ENCODE assay signal across 5 cellular contexts in genomic region chr10:86853582-86853981, GRCh38.
A peak's percentile ranks its signal among the peaks of the same experiment; 100 is the strongest.
DNase-seq lines count a peak whose midpoint lies in the region; ATAC-seq and TF ChIP-seq lines count a peak whose summit lies in the region.
"Not testable (repeated sequence)": the region's sequence is repeated elsewhere in the genome, so short reads cannot be mapped to it uniquely, and the experiment has no call there.

No MANE protein-coding gene starts in this region.

- H3K18ac ChIP-seq in H9 (ENCODE audit: insufficient read length, low read depth, low read length): not testable (repeated sequence)

- TF ChIP-seq CTCF in H9 (conservative IDR thresholded peaks at IDR 0.05); WTC11 (IDR thresholded peaks at IDR 0.05); endodermal cell (conservative IDR thresholded peaks at IDR 0.05): not testable (repeated sequence)

- not testable (repeated sequence) for H3K9ac ChIP-seq in H9 (ENCODE audit: extremely low read depth, insufficient read length, low read length); HUES6 (ENCODE audit: low read length); endodermal cell (ENCODE audit: extremely low read depth, low read length, poor library complexity, severe bottlenecking)
- peak overlapping the region; percentile 46 for H3K9ac ChIP-seq in iPS-18a (ENCODE audit: low read length)

- not testable (repeated sequence) for H3K4me2 ChIP-seq in H9 (ENCODE audit: insufficient read depth, insufficient read length, low read length)

- H2BK20ac ChIP-seq in H9 (ENCODE audit: low read depth, low read length, poor library complexity, severe bottlenecking): not testable (repeated sequence)

- H3K27ac Mint-ChIP-seq in H9 (peak overlapping the region; percentile 95 to 98 (median 97)), WTC11 (peak overlapping the region; percentile 94), endodermal cell (peak overlapping the region; percentile 9)

- H3K4me3 Mint-ChIP-seq in H9 (peak overlapping the region; percentile 15 to 37), WTC11 (peak overlapping the region; percentile 31)
- not testable (repeated sequence) for H3K4me3 Mint-ChIP-seq in endodermal cell

- H3K23ac ChIP-seq in H9 (ENCODE audit: insufficient read length, low read depth, low read length): not testable (repeated sequence)

- not testable (repeated sequence) for H3K27me3 Mint-ChIP-seq in H9 (ENCODE audit: low read depth); WTC11 (ENCODE audit: low read depth); endodermal cell (ENCODE audit: insufficient read depth)

- H2BK15ac ChIP-seq in H9 (ENCODE audit: low read depth, low read length): not testable (repeated sequence)

- peaks cover 7 to 18% (median 16%) of the 10 kb centered on the region in 3 experiments; a peak in 6 of 7 replicates for H3K36me3 Mint-ChIP-seq in H9 (ENCODE audit: insufficient read depth in 1 of 3, low read depth in 3 of 3)
- peaks cover 23% of the 10 kb centered on the region for H3K36me3 Mint-ChIP-seq in WTC11
- peaks cover 50% of the 10 kb centered on the region for H3K36me3 Mint-ChIP-seq in endodermal cell (ENCODE audit: low read depth)

- not testable (repeated sequence) for H2AFZ ChIP-seq in H9 (ENCODE audit: low read length)

- not testable (repeated sequence) for ATAC-seq in WTC11

- peaks cover 40% of the 10 kb centered on the region for H3K36me3 ChIP-seq in HUES6 (ENCODE audit: control insufficient read depth, insufficient read depth, low read length)
- peaks cover 78% of the 10 kb centered on the region for H3K36me3 ChIP-seq in endodermal cell (ENCODE audit: control insufficient read depth, insufficient read depth, low read length)
- H3K36me3 ChIP-seq in iPS-18a (ENCODE audit: control insufficient read depth, low read depth, low read length): not testable (repeated sequence)

- not testable (repeated sequence) for H3K14ac ChIP-seq in H9 (ENCODE audit: insufficient read depth, low read length)

- not testable (repeated sequence) for H3K4ac ChIP-seq in H9 (ENCODE audit: low read depth, low read length)

- H4K20me1 ChIP-seq in H9 (ENCODE audit: control insufficient read depth, insufficient read depth, insufficient read length): not testable (repeated sequence)

- H3K27ac ChIP-seq in H9 (ENCODE audit: insufficient read length, low read depth, low read length): peak overlapping the region; percentile 63
- peak overlapping the region; percentile 83 for H3K27ac ChIP-seq in HUES6 (ENCODE audit: low read depth, low read length)
- H3K27ac ChIP-seq in endodermal cell (ENCODE audit: low read depth, low read length): not testable (repeated sequence)
- peak overlapping the region; percentile 70 for H3K27ac ChIP-seq in iPS-18a (ENCODE audit: low read length)

- not testable (repeated sequence) for H3K4me3 ChIP-seq in HUES6 (ENCODE audit: low read depth, low read length)
- H3K4me3 ChIP-seq in endodermal cell (ENCODE audit: low read length) (peak overlapping the region; percentile 41), iPS-18a (ENCODE audit: low read length) (peak overlapping the region; percentile 22)

- not testable (repeated sequence) for DNase-seq in H9; WTC11 (ENCODE audit: low spot score); endodermal cell

- not testable (repeated sequence) for H4K8ac ChIP-seq in H9 (replicated peaks; ENCODE audit: insufficient read length, low read depth, low read length)

- H3T11ph ChIP-seq in H9 (ENCODE audit: low read length): not testable (repeated sequence)

- not testable (repeated sequence) for H3K79me1 ChIP-seq in H9 (ENCODE audit: insufficient read depth, low read depth, low read length, poor library complexity, severe bottlenecking)

- H3K27me3 ChIP-seq in H9 (ENCODE audit: insufficient read depth, low read length); HUES6 (ENCODE audit: control insufficient read depth, insufficient read depth, low read length); endodermal cell (ENCODE audit: control insufficient read depth, insufficient read depth, low read length, poor library complexity, severe bottlenecking); iPS-18a (ENCODE audit: control insufficient read depth, insufficient read depth, low read length): not testable (repeated sequence)

- not testable (repeated sequence) for H3K9me3 ChIP-seq in H9 (ENCODE audit: control insufficient read depth, low read depth, low read length); HUES6 (ENCODE audit: control insufficient read depth, insufficient read depth, low read depth, low read length); iPS-18a (ENCODE audit: control insufficient read depth, low read depth, low read length)
- peaks cover 18% of the 10 kb centered on the region for H3K9me3 ChIP-seq in endodermal cell (ENCODE audit: control insufficient read depth, low read length)

- not testable (repeated sequence) for H2AK5ac ChIP-seq in H9 (ENCODE audit: insufficient read length, low read length)

- H4K91ac ChIP-seq in H9 (ENCODE audit: insufficient read length, low read depth, low read length): not testable (repeated sequence)

- H2BK120ac ChIP-seq in H9 (ENCODE audit: low read depth, low read length, poor library complexity, severe bottlenecking): not testable (repeated sequence)

- H3K56ac ChIP-seq in H9 (ENCODE audit: insufficient read length, low read depth, low read length): not testable (repeated sequence)

- CTCF ChIA-PET in WTC11 (lab: Charles Lee): not testable (repeated sequence)

- WGBS in H9 (ENCODE audit: extremely low coverage, insufficient read length, low lambda C conversion rate): no CpG with 5 or more reads among the region's 12 CpGs
- WGBS in endodermal cell (ENCODE audit: insufficient coverage in 1 of 2, insufficient read length in 1 of 2), 2 experiments: 79 to 83% methylated on average over 8 to 12 of the region's 12 CpGs

- H3K9me3 Mint-ChIP-seq in H9, WTC11: not testable (repeated sequence)
- peaks cover 19% of the 10 kb centered on the region for H3K9me3 Mint-ChIP-seq in endodermal cell

- H4K5ac ChIP-seq in H9 (ENCODE audit: insufficient read length, low read depth, low read length): not testable (repeated sequence)

- POLR2A ChIA-PET in WTC11 (lab: Charles Lee): not testable (repeated sequence)

- H3K4me1 Mint-ChIP-seq in H9 (peaks cover 69 to 74% of the 10 kb centered on the region in 2 experiments), WTC11 (peaks cover 79% of the 10 kb centered on the region), endodermal cell (peaks cover 32% of the 10 kb centered on the region)

- not testable (repeated sequence) for H3K79me2 ChIP-seq in H9 (ENCODE audit: insufficient read depth, low read length)

- not testable (repeated sequence) for H2BK5ac ChIP-seq in H9 (ENCODE audit: insufficient read length, low read length)

- not testable (repeated sequence) for H3K23me2 ChIP-seq in H9 (ENCODE audit: insufficient read length, low read depth, low read length, poor library complexity, severe bottlenecking)

- H3K4me1 ChIP-seq in H9 (ENCODE audit: insufficient read depth, low read length) (peaks cover 19% of the 10 kb centered on the region), HUES6 (ENCODE audit: control insufficient read depth, insufficient read depth, low read length) (peaks cover 65% of the 10 kb centered on the region), endodermal cell (ENCODE audit: control insufficient read depth, insufficient read depth, low read length) (peaks cover 16% of the 10 kb centered on the region), iPS-18a (ENCODE audit: control insufficient read depth, low read depth, low read length) (peaks cover 55% of the 10 kb centered on the region)

- not testable (repeated sequence) for H2BK12ac ChIP-seq in H9 (ENCODE audit: insufficient read length, low read depth, low read length)

TF ChIP-seq in WTC11, 78 proteins besides CTCF, POLR2A, EP300 and RAD21:
- TF ChIP-seq USF2 (CRISPR knock-in tag; IDR thresholded peaks at IDR 0.05) (peak; percentile 82), USF1 (CRISPR knock-in tag; IDR thresholded peaks at IDR 0.05) (peak; percentile 74)

Comparison
In these comparisons a context has a peak if more than half of its experiments do, and no peak if none do; other contexts are left out.
1. H3K27ac Mint-ChIP-seq: peak in every context shown above with its lines; median percentile 97 in H9; 94 in WTC11; 9 in endodermal cell.